ENCODE assay signal across 8 cellular contexts in the genomic region with DNA sequence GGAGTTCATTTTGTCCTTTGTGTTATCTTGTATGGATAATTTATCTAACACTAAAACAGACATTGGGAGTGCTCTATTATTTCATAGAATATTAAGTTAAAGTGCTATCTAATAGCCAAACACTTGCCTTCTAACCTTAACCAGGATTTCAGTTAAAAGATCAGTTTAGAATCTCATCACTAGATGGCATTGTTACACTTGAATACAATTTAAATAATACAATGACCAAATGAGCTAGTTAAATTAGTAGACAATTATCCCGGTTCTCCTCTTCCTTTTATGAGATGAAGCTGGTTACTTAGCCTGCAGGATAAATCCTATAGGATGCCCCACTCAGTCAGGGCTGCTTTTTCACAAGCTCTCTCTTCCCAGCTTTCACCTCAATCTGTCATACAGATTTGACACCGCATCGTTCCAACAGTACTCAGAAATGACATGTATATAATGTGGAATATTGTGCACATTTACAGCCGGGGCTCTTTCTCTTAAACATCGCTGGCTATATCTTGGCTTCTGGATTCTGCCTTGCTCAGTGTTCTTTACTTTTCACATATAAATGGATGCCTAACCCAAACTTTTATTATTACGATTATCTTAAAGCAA.
DNase-seq lines count a peak whose midpoint lies in the region; ATAC-seq and TF ChIP-seq lines count a peak whose summit lies in the region.

No MANE protein-coding gene starts in this region.

- H3K9me3 Mint-ChIP-seq in stimulated activated effector memory CD8-positive, alpha-beta T cell treated with anti-CD3 and anti-CD28 coated beads, Interleukin-12 subunit alpha, Interleukin-12 subunit beta, amount 100 ng/mL, for 72 hours, result no peaks in the 10 kb centered on the region

- no peaks in the 10 kb centered on the region for H3K36me3 Mint-ChIP-seq in stimulated activated effector memory CD8-positive, alpha-beta T cell treated with anti-CD3 and anti-CD28 coated beads, Interleukin-12 subunit alpha, Interleukin-12 subunit beta, amount 100 ng/mL, for 72 hours

- intact Hi-C loops in posterior cingulate gyrus (cut with DNase I), result loop anchor here (2.0 to 10.0 kb wide), 5 partner anchors 440 to 1685 kb away; a partner anchor contains a TSS

- no peaks in the 10 kb centered on the region for H3K27me3 ChIP-seq in NT2/D1 (ENCODE audit: insufficient read depth, insufficient read length)

- H3K4me3 ChIP-seq in NT2/D1 (ENCODE audit: insufficient read length, low read depth), result no peak overlapping the region

- ATAC-seq in HG03103 (IDR thresholded peaks at IDR 0.05; ENCODE audit: low read depth, unreplicated experiment) (peak; percentile 51), GM18505 (IDR thresholded peaks at IDR 0.05; ENCODE audit: unreplicated experiment) (no peak)
- ATAC-seq in stimulated activated effector memory CD8-positive, alpha-beta T cell treated with anti-CD3 and anti-CD28 coated beads, Interleukin-12 subunit alpha, Interleukin-12 subunit beta, amount 100 ng/mL, for 72 hours, result no peak

- H3K4me1 ChIP-seq in NT2/D1 (ENCODE audit: insufficient read depth, insufficient read length), result no peaks in the 10 kb centered on the region

- no peaks in the 10 kb centered on the region for H3K36me3 ChIP-seq in NT2/D1 (ENCODE audit: insufficient read depth, insufficient read length, low read length)

- H3K27ac Mint-ChIP-seq in stimulated activated effector memory CD8-positive, alpha-beta T cell treated with anti-CD3 and anti-CD28 coated beads, Interleukin-12 subunit alpha, Interleukin-12 subunit beta, amount 100 ng/mL, for 72 hours, result no peak overlapping the region

- DNase-seq in D341Med (ENCODE audit: low spot score) (peak; percentile 8), NT2/D1 (ENCODE audit: low read depth, low spot score) (peak; percentile 8), epidermal melanocyte (ENCODE audit: insufficient read length, low spot score) (peak; percentile 17), stromal cell of bone marrow (ENCODE audit: low read depth) (peak; percentile 12), posterior cingulate gyrus (no peak)
- no peak for DNase-seq in stimulated activated effector memory CD8-positive, alpha-beta T cell treated with anti-CD3 and anti-CD28 coated beads, Interleukin-12 subunit alpha, Interleukin-12 subunit beta, amount 100 ng/mL, for 72 hours (ENCODE audit: low spot score in 2 of 2)

- H3K9me3 ChIP-seq in NT2/D1 (ENCODE audit: insufficient read depth, low read length), result no peaks in the 10 kb centered on the region

- no peak overlapping the region for H3K4me3 Mint-ChIP-seq in stimulated activated effector memory CD8-positive, alpha-beta T cell treated with anti-CD3 and anti-CD28 coated beads, Interleukin-12 subunit alpha, Interleukin-12 subunit beta, amount 100 ng/mL, for 72 hours

- H3K4me1 Mint-ChIP-seq in stimulated activated effector memory CD8-positive, alpha-beta T cell treated with anti-CD3 and anti-CD28 coated beads, Interleukin-12 subunit alpha, Interleukin-12 subunit beta, amount 100 ng/mL, for 72 hours, result no peaks in the 10 kb centered on the region

- no peak overlapping the region for H3K9ac ChIP-seq in NT2/D1 (ENCODE audit: insufficient read length, low read depth)

- no peak for TF ChIP-seq POLR2A in GM18505 (IDR thresholded peaks at IDR 0.05; ENCODE audit: borderline replicate concordance, extremely low read depth, insufficient read depth, insufficient read length)

Comparison
In these comparisons a context has a peak if more than half of its experiments do, and no peak if none do; other contexts are left out.
1. DNase-seq: peak in D341Med (single experiment), NT2/D1 (single experiment), epidermal melanocyte (single experiment) and stromal cell of bone marrow (single experiment); none in posterior cingulate gyrus (0 of 10) and stimulated activated effector memory CD8-positive, alpha-beta T cell treated with anti-CD3 and anti-CD28 coated beads, Interleukin-12 subunit alpha, Interleukin-12 subunit beta, amount 100 ng/mL, for 72 hours (0 of 2).